27 cellular contexts compared by ENCODE assay signal in the genomic region with DNA sequence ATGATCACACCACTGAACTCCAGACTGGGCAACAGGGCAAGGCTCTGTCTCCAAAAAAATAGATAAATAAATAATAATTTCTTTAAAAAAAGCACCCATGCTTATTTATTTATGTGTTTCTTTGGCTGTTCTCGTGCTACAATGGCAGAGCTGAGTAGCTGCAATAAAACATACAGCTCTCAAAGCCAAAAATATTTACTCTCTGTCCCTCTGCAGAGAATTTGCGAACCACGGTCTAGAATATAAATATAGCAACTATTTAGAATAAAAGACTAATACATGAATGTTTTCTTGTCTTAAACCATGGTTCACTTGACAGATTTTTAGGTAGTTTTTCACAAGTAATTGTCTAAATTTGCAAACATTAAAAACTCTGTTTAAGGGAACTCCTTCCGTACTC.
"Had no signal": no experiment of that assay in that cellular context is flagged by ENCODE, and none has a peak within 500 bp of the region (broad histone marks: within the 10 kb centered on the region; RNA-seq: fewer than 3 reads in every experiment).

No MANE protein-coding gene starts in this region.

- H3K4me2 ChIP-seq: PC-9 had no signal

- H3K9me3 ChIP-seq: adrenal gland, MG63, SJCRH30 had no signal

- H2AFZ ChIP-seq: PC-9 had no signal

- H3K4me3 Mint-ChIP-seq: activated CD4-positive, alpha-beta T cell treated with anti-CD3 and anti-CD28 coated beads, Interleukin-2, amount 10 ng/mL, durations not matched to agents 24 days and 14 days; activated CD8-positive, alpha-beta T cell treated with anti-CD3 and anti-CD28 coated beads, Interleukin-2, amount 10 ng/mL, durations not matched to agents 7 days and 5 days; activated naive CD4-positive, alpha-beta T cell treated with anti-CD3 and anti-CD28 coated beads for 36 hours; activated T-cell treated with anti-CD3 and anti-CD28 coated beads, Interleukin-2, amount 50 U/mL, for 24 hours; brain; T-helper 2 cell treated with Interferon-gamma antibody and Interleukin-4, amounts not matched to agents 5 μg/mL and 100 μg/mL, for 36 hours had no signal

- DNase-seq: activated CD4-positive, alpha-beta T cell treated with anti-CD3 and anti-CD28 coated beads, Interleukin-2, amount 10 ng/mL, durations not matched to agents 24 days and 14 days; activated CD4-positive, alpha-beta T cell treated with anti-CD3 and anti-CD28 coated beads, Interleukin-2, amount 50 U/mL, for 4 hours; activated CD8-positive, alpha-beta T cell treated with anti-CD3 and anti-CD28 coated beads, Interleukin-2, amount 10 ng/mL, durations not matched to agents 7 days and 5 days; activated gamma-delta T cell treated with Interleukin-2 at 50 U/mL for 16 hours; activated naive CD4-positive, alpha-beta T cell treated with anti-CD3 and anti-CD28 coated beads for 36 hours; activated T-cell treated with anti-CD3 and anti-CD28 coated beads, Interleukin-2, amount 50 U/mL, for 24 hours; adrenal gland; Karpas-422; KBM-7; MG63; NCI-H1048; NCI-H1105 treated with DMSO at 0.1 percent for 48 hours; NCI-H1436; NCI-H1694; NCI-H1930; NCI-H2081 treated with DMSO at 0.1 percent for 48 hours; NCI-H510A; NCI-H748 treated with DMSO at 0.1 percent for 48 hours; NK-92 treated with Interleukin-12 subunit alpha and Interleukin-12 subunit beta, amount 100 ng/mL, for 24 hours; PC-9; Right ventricle myocardium superior; SJCRH30 had no signal

- H3K27me3 ChIP-seq: adrenal gland, MG63, SJCRH30 had no signal

- H3K4me3 ChIP-seq: adrenal gland, MG63, PC-9, SJCRH30, SK-N-MC had no signal

- H3K27me3 Mint-ChIP-seq: activated CD4-positive, alpha-beta T cell treated with anti-CD3 and anti-CD28 coated beads, Interleukin-2, amount 10 ng/mL, durations not matched to agents 24 days and 14 days; activated T-cell treated with anti-CD3 and anti-CD28 coated beads, Interleukin-2, amount 50 U/mL, for 24 hours; brain had no signal

- H3K4me1 ChIP-seq: adrenal gland, SJCRH30 had no signal

- H3K36me3 ChIP-seq: adrenal gland had no signal

- H3K27ac Mint-ChIP-seq: activated CD4-positive, alpha-beta T cell treated with anti-CD3 and anti-CD28 coated beads, Interleukin-2, amount 10 ng/mL, durations not matched to agents 24 days and 14 days; activated CD8-positive, alpha-beta T cell treated with anti-CD3 and anti-CD28 coated beads, Interleukin-2, amount 10 ng/mL, durations not matched to agents 7 days and 5 days; activated naive CD4-positive, alpha-beta T cell treated with anti-CD3 and anti-CD28 coated beads for 36 hours; activated naive CD4-positive, alpha-beta T cell treated with anti-CD3 and anti-CD28 coated beads, Interleukin-2, amount 50 U/mL, for 72 hours; activated T-cell treated with anti-CD3 and anti-CD28 coated beads, Interleukin-2, amount 50 U/mL, for 24 hours had no signal

- ATAC-seq: activated CD8-positive, alpha-beta T cell treated with anti-CD3 and anti-CD28 coated beads, Interleukin-2, amount 10 ng/mL, durations not matched to agents 7 days and 5 days; activated naive CD4-positive, alpha-beta T cell treated with anti-CD3 and anti-CD28 coated beads, Interleukin-2, amount 50 U/mL, for 72 hours had no signal

- H3K9me3 Mint-ChIP-seq: activated CD4-positive, alpha-beta T cell treated with anti-CD3 and anti-CD28 coated beads, Interleukin-2, amount 10 ng/mL, durations not matched to agents 24 days and 14 days; activated naive CD4-positive, alpha-beta T cell treated with anti-CD3 and anti-CD28 coated beads for 36 hours; activated naive CD4-positive, alpha-beta T cell treated with anti-CD3 and anti-CD28 coated beads, Interleukin-2, amount 50 U/mL, for 72 hours; activated T-cell treated with anti-CD3 and anti-CD28 coated beads, Interleukin-2, amount 50 U/mL, for 24 hours; brain; T-helper 2 cell treated with Interferon-gamma antibody and Interleukin-4, amounts not matched to agents 5 μg/mL and 100 μg/mL, for 36 hours had no signal

- FAIRE-seq: bronchial epithelial cell had no signal

- H3K27ac ChIP-seq: adrenal gland, PC-9, SJCRH30, SK-N-MC had no signal
